ENCODE assay signal across 10 cellular contexts in genomic region chr5:17317499-17317898, GRCh38.
DNase-seq lines count a peak whose midpoint lies in the region; ATAC-seq, FAIRE-seq and TF ChIP-seq lines count a peak whose summit lies in the region.
"Had no signal": no experiment of that assay in that cellular context is flagged by ENCODE, and none has a peak within 500 bp of the region (broad histone marks: within the 10 kb centered on the region; RNA-seq: fewer than 3 reads in every experiment).

No MANE protein-coding gene starts in this region.

- H3K27ac Mint-ChIP-seq in activated CD4-positive, alpha-beta T cell treated with anti-CD3 and anti-CD28 coated beads for 36 hours: no peak overlapping the region

- H3K36me3 Mint-ChIP-seq in activated CD4-positive, alpha-beta T cell treated with anti-CD3 and anti-CD28 coated beads for 36 hours (ENCODE audit: low read depth): no peaks in the 10 kb centered on the region

- TF ChIP-seq CTCF in right lobe of liver (IDR thresholded peaks at IDR 0.05) (no peak), HepG2 (CRISPR knock-in tag; IDR thresholded peaks at IDR 0.05) (no peak), OCI-LY7 (conservative IDR thresholded peaks at IDR 0.05; ENCODE audit: low read length) (no peak), upper lobe of right lung (IDR thresholded peaks at IDR 0.05) (no peak), GM13976 (IDR thresholded peaks at IDR 0.05; ENCODE audit: borderline replicate concordance, control extremely low read depth, extremely low read depth, insufficient read depth, missing control alignments) (no peak)

- H3K4me3 ChIP-seq in right lobe of liver (no peak overlapping the region), HepG2 (replicated peaks in 1 of 3; ENCODE audit: insufficient read depth in 1 of 3, low read depth in 2 of 3, low read length in 3 of 3) (no peak overlapping the region), OCI-LY7 (ENCODE audit: low read depth, low read length, poor library complexity, severe bottlenecking) (peak overlapping the region; percentile 67), upper lobe of right lung (no peak overlapping the region)

- H3K27ac ChIP-seq in right lobe of liver (no peak overlapping the region), HepG2 (ENCODE audit: extremely low read length, insufficient read depth, low read length) (no peak overlapping the region), OCI-LY7 (ENCODE audit: low read depth, low read length, poor library complexity, severe bottlenecking) (peak overlapping the region; percentile 98), upper lobe of right lung (no peak overlapping the region)

- intact Hi-C loops in right lobe of liver (cut with DNase I) (no loop called here), HepG2 (cut with micrococcal nuclease; ENCODE audit: unreplicated experiment) (no loop called here), OCI-LY7 (cut with micrococcal nuclease; ENCODE audit: unreplicated experiment) (loop anchor here (1.0 to 5.0 kb wide), 3 partner anchors 35 to 99 kb away; no protein-coding TSS in a partner anchor), upper lobe of right lung (cut with DNase I) (no loop called here)
- intact Hi-C loops in activated CD4-positive, alpha-beta T cell treated with anti-CD3 and anti-CD28 coated beads for 36 hours (cut with DNase I, micrococcal nuclease): no loop called here

- H2AFZ ChIP-seq in HepG2 (ENCODE audit: low read length) (no peak overlapping the region), OCI-LY7 (ENCODE audit: low read length) (peak overlapping the region; percentile 64; the same call in 1 of the 2 replicates)

- no peak for TF ChIP-seq RAD21 in HepG2 (CRISPR knock-in tag; IDR thresholded peaks at IDR 0.05)

- no peak for TF ChIP-seq EP300 in HepG2 (IDR thresholded peaks at IDR 0.05; ENCODE audit: low read depth in 2 of 2, low read length in 2 of 2)
- TF ChIP-seq EP300 in HepG2 (CRISPR knock-in tag; IDR thresholded peaks at IDR 0.05; ENCODE audit: borderline replicate concordance): no peak

- H3K9me3 Mint-ChIP-seq in activated CD4-positive, alpha-beta T cell treated with anti-CD3 and anti-CD28 coated beads for 36 hours (ENCODE audit: low read depth): no peaks in the 10 kb centered on the region
- H3K9me3 Mint-ChIP-seq: activated T-cell treated with anti-CD3 and anti-CD28 coated beads, Interleukin-2, amount 50 U/mL, for 4 hours had no signal

- H3K36me3 ChIP-seq in right lobe of liver (no peaks in the 10 kb centered on the region), HepG2 (replicated peaks in 1 of 2; ENCODE audit: control insufficient read depth in 1 of 2, insufficient read depth in 2 of 2, low read length in 2 of 2) (no peaks in the 10 kb centered on the region), OCI-LY7 (ENCODE audit: insufficient read depth, low read length) (no peaks in the 10 kb centered on the region), upper lobe of right lung (no peaks in the 10 kb centered on the region)

- no peaks in the 10 kb centered on the region for H3K9me2 ChIP-seq in OCI-LY7 (ENCODE audit: insufficient read depth, low read length)

- H3K4me3 Mint-ChIP-seq in activated CD4-positive, alpha-beta T cell treated with anti-CD3 and anti-CD28 coated beads for 36 hours: no peak overlapping the region
- H3K4me3 Mint-ChIP-seq: activated T-cell treated with anti-CD3 and anti-CD28 coated beads, Interleukin-2, amount 50 U/mL, for 4 hours had no signal

- peak in 3 of 4 donors; percentile 37 to 40 (median 40) for ATAC-seq in right lobe of liver
- no peak for ATAC-seq in HepG2
- peak; percentile 48 for ATAC-seq in HG03066 (IDR thresholded peaks at IDR 0.05; ENCODE audit: low read depth, unreplicated experiment)
- ATAC-seq in upper lobe of right lung: peak; percentile 36
- no peak for ATAC-seq in activated CD4-positive, alpha-beta T cell treated with anti-CD3 and anti-CD28 coated beads for 36 hours
- ATAC-seq: activated T-cell treated with anti-CD3 and anti-CD28 coated beads, Interleukin-2, amount 50 U/mL, for 4 hours had no signal

- H3K9ac ChIP-seq in HepG2 (ENCODE audit: insufficient read depth, low read depth, low read length): no peak overlapping the region

- no peak for FAIRE-seq in HepG2 (lab: Jason Lieb, UNC)

- H3K9me3 ChIP-seq in right lobe of liver (no peaks in the 10 kb centered on the region), HepG2 (ENCODE audit: low read length) (no peaks in the 10 kb centered on the region), OCI-LY7 (ENCODE audit: low read length) (no peaks in the 10 kb centered on the region), upper lobe of right lung (no peaks in the 10 kb centered on the region)

- H3K27me3 ChIP-seq in right lobe of liver: no peaks in the 10 kb centered on the region
- H3K27me3 ChIP-seq in HepG2 (ENCODE audit: control insufficient read depth in 1 of 2, insufficient read depth in 2 of 2, low read length in 2 of 2): no peaks in the 10 kb centered on the region
- H3K27me3 ChIP-seq in upper lobe of right lung: no peaks in the 10 kb centered on the region

- in situ Hi-C loops in HepG2 (cut with HindIII; ENCODE audit: extremely low pct_ligation_motif_present, low pct_unique_long_range_greater_than_20kb) (no loop called here), GM13976 (cut with MboI; ENCODE audit: low sequenced_read_pairs, unreplicated experiment) (loop anchor here (10.0 kb wide), 1 partner anchor 87 kb away; no protein-coding TSS in a partner anchor)

- 38% methylated on average over 6 of the region's 6 CpGs for WGBS in right lobe of liver (ENCODE audit: insufficient coverage, low coverage, low lambda C conversion rate, missing lambda C conversion rate)
- 9% methylated on average over 6 of the region's 6 CpGs for WGBS in HepG2 (ENCODE audit: low lambda C conversion rate)

- H3K27me3 Mint-ChIP-seq in activated CD4-positive, alpha-beta T cell treated with anti-CD3 and anti-CD28 coated beads for 36 hours: no peaks in the 10 kb centered on the region

- DNase-seq in right lobe of liver (no peak), HepG2 (ENCODE audit: low spot score) (no peak), OCI-LY7 (ENCODE audit: low spot score) (peak; percentile 90), upper lobe of right lung (no peak), GM13976 (ENCODE audit: low spot score) (no peak)
- DNase-seq in activated CD4-positive, CD25-positive, alpha-beta regulatory T cell treated with anti-CD3 and anti-CD28 coated beads, Interleukin-2, amount 50 U/mL, for 72 hours: no peak
- DNase-seq in activated CD4-positive, alpha-beta T cell treated with anti-CD3 and anti-CD28 coated beads for 36 hours: no peak
- DNase-seq: activated T-cell treated with anti-CD3 and anti-CD28 coated beads, Interleukin-2, amount 50 U/mL, for 4 hours; stimulated activated CD4-positive, alpha-beta T cell treated with anti-CD3 and anti-CD28 coated beads, Interleukin-15, amount 100 ng/mL, for 24 hours had no signal

- BruUV-seq in HepG2 (replicated peaks; lab: Mats Ljungman, UMichigan): no TSS peak
- BruUV-seq in OCI-LY7 (replicated peaks; lab: Mats Ljungman, UMichigan): no TSS peak

- POLR2A ChIA-PET in HepG2 (lab: Yijun Ruan, JAX): no interaction called here
- POLR2A ChIA-PET in OCI-LY7 (lab: Charles Lee): no interaction called here
- POLR2A ChIA-PET in activated CD4-positive, alpha-beta T cell treated with anti-CD3 and anti-CD28 coated beads for 36 hours (lab: Charles Lee): no interaction called here

- H3K4me2 ChIP-seq in HepG2 (ENCODE audit: low read depth, low read length): no peak overlapping the region
- peak overlapping the region; percentile 91 for H3K4me2 ChIP-seq in OCI-LY7 (ENCODE audit: low read length)

- CTCF ChIA-PET in HepG2 (lab: Yijun Ruan, JAX; ENCODE audit: low intra/inter-chr PET ratio, low total read pairs) (no interaction called here), OCI-LY7 (lab: Charles Lee; ENCODE audit: unreplicated experiment) (no interaction called here)
- CTCF ChIA-PET in activated CD4-positive, alpha-beta T cell treated with anti-CD3 and anti-CD28 coated beads for 36 hours (lab: Charles Lee): no interaction called here

- H3K79me2 ChIP-seq in HepG2 (ENCODE audit: insufficient read depth, low read length): no peaks in the 10 kb centered on the region
- no peaks in the 10 kb centered on the region for H3K79me2 ChIP-seq in OCI-LY7 (ENCODE audit: insufficient read depth, low read depth, low read length)

- no peaks in the 10 kb centered on the region for H3K4me1 ChIP-seq in right lobe of liver
- H3K4me1 ChIP-seq in HepG2 (ENCODE audit: insufficient read depth, low read length): no peaks in the 10 kb centered on the region
- H3K4me1 ChIP-seq in OCI-LY7 (ENCODE audit: insufficient read depth, low read length, poor library complexity, severe bottlenecking): peaks cover 66% of the 10 kb centered on the region
- no peaks in the 10 kb centered on the region for H3K4me1 ChIP-seq in upper lobe of right lung

- no peak for TF ChIP-seq POLR2A in right lobe of liver (IDR thresholded peaks at IDR 0.05)
- TF ChIP-seq POLR2A in HepG2 (IDR thresholded peaks at IDR 0.05; ENCODE audit: insufficient read depth in 1 of 2, low read depth in 2 of 2, low read length in 2 of 2): no peak

- no peaks in the 10 kb centered on the region for H3K4me1 Mint-ChIP-seq in activated CD4-positive, alpha-beta T cell treated with anti-CD3 and anti-CD28 coated beads for 36 hours

- no peaks in the 10 kb centered on the region for H4K20me1 ChIP-seq in HepG2 (ENCODE audit: insufficient read depth, low read length)
- H4K20me1 ChIP-seq in OCI-LY7 (ENCODE audit: insufficient read depth, low read length): no peaks in the 10 kb centered on the region

TF ChIP-seq in HepG2, 621 proteins besides CTCF, POLR2A, EP300 and RAD21 (continues in another document):
- TF ChIP-seq ARHGAP35 (CRISPR knock-in tag; IDR thresholded peaks at IDR 0.05; ENCODE audit: borderline replicate concordance) (no peak), NR2F2 (IDR thresholded peaks at IDR 0.05; ENCODE audit: borderline replicate concordance, low read depth) (no peak), ZNF552 (CRISPR knock-in tag; IDR thresholded peaks at IDR 0.05; ENCODE audit: borderline replicate concordance) (no peak), SP140L (CRISPR knock-in tag; IDR thresholded peaks at IDR 0.05; ENCODE audit: borderline replicate concordance) (no peak), ZNF260 (CRISPR knock-in tag; IDR thresholded peaks at IDR 0.05; ENCODE audit: borderline replicate concordance, low read depth) (no peak), PLRG1 (conservative IDR thresholded peaks at IDR 0.05) (no peak), HES4 (CRISPR knock-in tag; IDR thresholded peaks at IDR 0.05; ENCODE audit: borderline replicate concordance) (no peak), TARDBP (CRISPR knock-in tag; IDR thresholded peaks at IDR 0.05) (no peak), ZNF337 (CRISPR knock-in tag; IDR thresholded peaks at IDR 0.05; ENCODE audit: borderline replicate concordance, low read depth) (no peak), ZNF143 (CRISPR knock-in tag; IDR thresholded peaks at IDR 0.05) (no peak), SRSF1 (optimal IDR thresholded peaks at IDR 0.05; ENCODE audit: low read depth, low read length) (no peak)

Comparison
In these comparisons a context has a peak if more than half of its experiments do, and no peak if none do; other contexts are left out.
1. ATAC-seq: peak in right lobe of liver (3 of 4), HG03066 (single experiment) and upper lobe of right lung (single experiment); none in HepG2 (single experiment) and activated CD4-positive, alpha-beta T cell treated with anti-CD3 and anti-CD28 coated beads for 36 hours (single experiment).